9 cellular contexts compared by ENCODE assay signal in the genomic region with DNA sequence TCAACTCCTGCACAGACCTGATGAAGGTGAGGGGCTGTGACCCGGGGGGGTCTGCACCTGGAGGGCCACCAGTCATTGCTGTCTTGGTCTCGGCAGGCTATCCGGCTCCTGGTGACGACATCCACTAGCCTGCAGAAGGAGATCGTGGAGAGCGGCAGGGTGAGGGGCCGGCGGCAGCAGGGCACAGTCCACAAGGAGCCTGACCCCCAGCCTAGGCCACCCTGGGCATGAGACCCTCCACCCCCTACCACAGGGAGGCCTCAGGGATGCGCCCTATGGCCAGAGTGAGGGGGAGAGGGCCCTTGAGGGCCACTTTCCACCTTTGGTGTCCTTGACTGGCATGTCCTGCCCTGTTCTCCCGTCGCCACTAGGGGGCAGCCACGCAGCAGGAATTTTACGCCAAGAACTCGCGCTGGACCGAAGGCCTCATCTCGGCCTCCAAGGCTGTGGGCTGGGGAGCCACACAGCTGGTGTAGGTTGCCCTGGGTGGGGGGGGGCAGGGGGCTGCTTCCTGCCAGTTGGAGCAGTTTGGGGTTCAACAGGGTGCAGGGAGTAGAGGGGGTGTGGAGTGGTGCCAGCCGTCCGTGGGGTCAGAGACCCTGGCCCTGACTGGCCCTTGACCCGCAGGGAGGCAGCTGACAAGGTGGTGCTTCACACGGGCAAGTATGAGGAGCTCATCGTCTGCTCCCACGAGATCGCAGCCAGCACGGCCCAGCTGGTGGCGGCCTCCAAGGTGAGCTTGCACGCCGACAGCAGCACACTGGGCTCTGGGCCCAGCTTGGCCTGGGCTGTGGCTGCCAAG. TPM values are rescaled to one million over a fixed set of nuclear protein-coding genes. Genes with fewer than 3 reads are reported as not detected.
DNase-seq lines count a peak whose midpoint lies in the region; ATAC-seq and TF ChIP-seq lines count a peak whose summit lies in the region.
"Had no signal": no experiment of that assay in that cellular context is flagged by ENCODE, and none has a peak within 500 bp of the region (broad histone marks: within the 10 kb centered on the region; RNA-seq: fewer than 3 reads in every experiment).

No MANE protein-coding gene starts in this region.

- no peak overlapping the region for H3K4me3 Mint-ChIP-seq in activated T-cell treated with anti-CD3 and anti-CD28 coated beads, Interleukin-2, amount 50 U/mL, for 72 hours
- H3K4me3 Mint-ChIP-seq in stimulated activated naive CD8-positive, alpha-beta T cell treated with anti-CD3 and anti-CD28 coated beads, Interleukin-15, amount 100 ng/mL, for 72 hours = no peak overlapping the region
- H3K4me3 Mint-ChIP-seq: activated naive CD8-positive, alpha-beta T cell had no signal

- no peaks in the 10 kb centered on the region for H4K20me1 ChIP-seq in PC-3 (ENCODE audit: low read length)
- no peaks in the 10 kb centered on the region for H4K20me1 ChIP-seq in neural cell (ENCODE audit: insufficient read depth)

- no TSS peak for BruUV-seq in PC-3 (replicated peaks; lab: Mats Ljungman, UMichigan)

- H3K27ac Mint-ChIP-seq in activated T-cell treated with anti-CD3 and anti-CD28 coated beads, Interleukin-2, amount 50 U/mL, for 72 hours = no peak overlapping the region
- H3K27ac Mint-ChIP-seq in stimulated activated naive CD8-positive, alpha-beta T cell treated with anti-CD3 and anti-CD28 coated beads, Interleukin-15, amount 100 ng/mL, for 72 hours = peak overlapping the region in 1 of 2 donors; percentile 87
- H3K27ac Mint-ChIP-seq: activated naive CD8-positive, alpha-beta T cell had no signal

- H3K4me2 ChIP-seq in PC-3 (ENCODE audit: low read length) (no peak overlapping the region), neural cell (ENCODE audit: low read length) (no peak overlapping the region)

- H2AFZ ChIP-seq in PC-3 (ENCODE audit: low read length) (no peak overlapping the region), neural cell (ENCODE audit: low read depth, low read length) (no peak overlapping the region)

- ATAC-seq in PC-3 (peak; percentile 78), GM21390 (IDR thresholded peaks at IDR 0.05; ENCODE audit: unreplicated experiment) (no peak)
- ATAC-seq in activated T-cell treated with anti-CD3 and anti-CD28 coated beads, Interleukin-2, amount 50 U/mL, for 72 hours (replicated peaks in 1 of 2) = peak; percentile 62 to 69
- ATAC-seq in stimulated activated naive CD8-positive, alpha-beta T cell treated with anti-CD3 and anti-CD28 coated beads, Interleukin-15, amount 100 ng/mL, for 72 hours = peak; percentile 70

- H3K4me3 ChIP-seq in PC-3 (ENCODE audit: low read length) = no peak overlapping the region
- H3K4me3 ChIP-seq in neural cell (ENCODE audit: low read length) = no peak overlapping the region

- H3K79me2 ChIP-seq in PC-3 (ENCODE audit: low read length) = no peaks in the 10 kb centered on the region
- H3K79me2 ChIP-seq in neural cell (replicated peaks; ENCODE audit: insufficient read depth, low read length) = no peaks in the 10 kb centered on the region

- TF ChIP-seq EP300 in neural cell (conservative IDR thresholded peaks at IDR 0.05; ENCODE audit: poor library complexity, severe bottlenecking) = no peak

- no peaks in the 10 kb centered on the region for H3K4me1 ChIP-seq in PC-3 (ENCODE audit: insufficient read depth, low read length)

- no peak overlapping the region for H3K27ac ChIP-seq in PC-3 (ENCODE audit: low read length)
- H3K27ac ChIP-seq in neural cell (ENCODE audit: low read length) = no peak overlapping the region

- DNase-seq in DMS53 treated with DMSO at 0.1 percent for 48 hours (lab: John Stamatoyannopoulos, UW; ENCODE audit: unreplicated experiment) (peak; percentile 53), HuH-7 (ENCODE audit: low spot score) (peak; percentile 87), PC-3 (peak; percentile 88), fibroblast of gingiva (ENCODE audit: low read depth) (peak; percentile 65)
- peak; percentile 77 to 87 for DNase-seq in activated T-cell treated with anti-CD3 and anti-CD28 coated beads, Interleukin-2, amount 50 U/mL, for 72 hours
- peak; percentile 77 to 81 for DNase-seq in stimulated activated naive CD8-positive, alpha-beta T cell treated with anti-CD3 and anti-CD28 coated beads, Interleukin-15, amount 100 ng/mL, for 72 hours

- H3K36me3 ChIP-seq in PC-3 (ENCODE audit: low read depth, low read length) (peaks cover 9% of the 10 kb centered on the region; the same call in 1 of the 2 replicates), neural cell (ENCODE audit: insufficient read depth, low read length) (no peaks in the 10 kb centered on the region)

- no peaks in the 10 kb centered on the region for H3K9me3 Mint-ChIP-seq in activated T-cell treated with anti-CD3 and anti-CD28 coated beads, Interleukin-2, amount 50 U/mL, for 72 hours
- H3K9me3 Mint-ChIP-seq in stimulated activated naive CD8-positive, alpha-beta T cell treated with anti-CD3 and anti-CD28 coated beads, Interleukin-15, amount 100 ng/mL, for 72 hours = no peaks in the 10 kb centered on the region

- TF ChIP-seq RAD21 in neural cell (conservative IDR thresholded peaks at IDR 0.05) = peak; percentile 90

- H3K27me3 ChIP-seq in PC-3 (ENCODE audit: low read length) (no peaks in the 10 kb centered on the region), neural cell (ENCODE audit: insufficient read depth, low read depth, low read length) (no peaks in the 10 kb centered on the region)

- H3F3A ChIP-seq in PC-3 (ENCODE audit: low read length, unreplicated experiment) = no peaks in the 10 kb centered on the region
- no peaks in the 10 kb centered on the region for H3F3A ChIP-seq in neural cell (ENCODE audit: insufficient read depth, low read length, poor library complexity, severe bottlenecking)

- H3K9me3 ChIP-seq in PC-3 (ENCODE audit: low read length) = no peaks in the 10 kb centered on the region
- H3K9me3 ChIP-seq in neural cell (ENCODE audit: low read length) = no peaks in the 10 kb centered on the region

- POLR2A ChIA-PET in PC-3 (lab: Charles Lee; ENCODE audit: unreplicated experiment) = interaction anchor here (0.6 to 0.7 kb wide), 3 partner anchors 24 to 704 kb away, joined by 3 read pairs; no protein-coding TSS in a partner anchor

- H3K9ac ChIP-seq in PC-3 (ENCODE audit: low read length) = no peak overlapping the region
- no peak overlapping the region for H3K9ac ChIP-seq in neural cell (ENCODE audit: low read length)

- CTCF ChIA-PET in PC-3 (lab: Charles Lee) = interaction anchor here (0.6 to 1.2 kb wide), 8 partner anchors 24 to 785 kb away, joined by 3 to 7 read pairs (median 4); no protein-coding TSS in a partner anchor

- H3K4me1 Mint-ChIP-seq in activated T-cell treated with anti-CD3 and anti-CD28 coated beads, Interleukin-2, amount 50 U/mL, for 72 hours (ENCODE audit: low read depth) = no peaks in the 10 kb centered on the region
- H3K4me1 Mint-ChIP-seq in stimulated activated naive CD8-positive, alpha-beta T cell treated with anti-CD3 and anti-CD28 coated beads, Interleukin-15, amount 100 ng/mL, for 72 hours = peaks cover 19% of the 10 kb centered on the region

- peak; percentile 95 for TF ChIP-seq CTCF in PC-3 (conservative IDR thresholded peaks at IDR 0.05; ENCODE audit: low read depth, low read length)
- TF ChIP-seq CTCF in neural cell (IDR thresholded peaks at IDR 0.05; ENCODE audit: poor library complexity, severe bottlenecking) = peak; percentile 89

- no peaks in the 10 kb centered on the region for H3K27me3 Mint-ChIP-seq in activated T-cell treated with anti-CD3 and anti-CD28 coated beads, Interleukin-2, amount 50 U/mL, for 72 hours (ENCODE audit: low read depth)
- no peaks in the 10 kb centered on the region for H3K27me3 Mint-ChIP-seq in stimulated activated naive CD8-positive, alpha-beta T cell treated with anti-CD3 and anti-CD28 coated beads, Interleukin-15, amount 100 ng/mL, for 72 hours
- H3K27me3 Mint-ChIP-seq: activated naive CD8-positive, alpha-beta T cell had no signal

- intact Hi-C loops in PC-3 (cut with micrococcal nuclease) = loop anchor here (1.0 to 5.0 kb wide), 3 partner anchors 37 to 785 kb away; a partner anchor contains a TSS

- H3K36me3 Mint-ChIP-seq in activated T-cell treated with anti-CD3 and anti-CD28 coated beads, Interleukin-2, amount 50 U/mL, for 72 hours (ENCODE audit: insufficient read depth in 2 of 2) = peaks cover 0 to 2% of the 10 kb centered on the region in 2 donors
- H3K36me3 Mint-ChIP-seq: activated naive CD8-positive, alpha-beta T cell had no signal

- H3K9me2 ChIP-seq in PC-3 (replicated peaks; ENCODE audit: low read length) (no peaks in the 10 kb centered on the region), neural cell (ENCODE audit: insufficient read depth, low read length) (no peaks in the 10 kb centered on the region)

TF ChIP-seq in neural cell, 6 proteins besides CTCF, POLR2A, EP300 and RAD21:
- TF ChIP-seq SMC3 (conservative IDR thresholded peaks at IDR 0.05; ENCODE audit: poor library complexity) = peak; percentile 91
- no peak for TF ChIP-seq POLR2AphosphoS5 (IDR thresholded peaks at IDR 0.05)

RNA-seq across cellular contexts. Expression of a gene that starts 25.0 kb away (rescaled TPM):
- 46.1 and 83.6 TPM in 2 replicates for total RNA-seq in PC-3 (2014; rRNA removed)
- total RNA-seq in activated T-cell treated with anti-CD3 and anti-CD28 coated beads, Interleukin-2, amount 50 U/mL, for 72 hours = 10 to 100 TPM; 20.0 to 28.1 TPM
- polyA plus RNA-seq in neural cell = 270 and 297 TPM in 2 replicates
- 112 and 136 TPM in 2 replicates for polyA minus RNA-seq in neural cell

RNA-seq across cellular contexts. Expression of a gene that starts 35.7 kb away (rescaled TPM):
- 74.3 and 80.8 TPM in 2 replicates for total RNA-seq in PC-3 (2014; rRNA removed)
- total RNA-seq in activated T-cell treated with anti-CD3 and anti-CD28 coated beads, Interleukin-2, amount 50 U/mL, for 72 hours = 10 to 100 TPM; 28.8 to 37.4 TPM
- polyA plus RNA-seq in neural cell = 30.2 and 36.7 TPM in 2 replicates
- 44.3 and 46.3 TPM in 2 replicates for polyA minus RNA-seq in neural cell
